Comparison of ENCODE assay signal across 9 cellular contexts in the genomic region with DNA sequence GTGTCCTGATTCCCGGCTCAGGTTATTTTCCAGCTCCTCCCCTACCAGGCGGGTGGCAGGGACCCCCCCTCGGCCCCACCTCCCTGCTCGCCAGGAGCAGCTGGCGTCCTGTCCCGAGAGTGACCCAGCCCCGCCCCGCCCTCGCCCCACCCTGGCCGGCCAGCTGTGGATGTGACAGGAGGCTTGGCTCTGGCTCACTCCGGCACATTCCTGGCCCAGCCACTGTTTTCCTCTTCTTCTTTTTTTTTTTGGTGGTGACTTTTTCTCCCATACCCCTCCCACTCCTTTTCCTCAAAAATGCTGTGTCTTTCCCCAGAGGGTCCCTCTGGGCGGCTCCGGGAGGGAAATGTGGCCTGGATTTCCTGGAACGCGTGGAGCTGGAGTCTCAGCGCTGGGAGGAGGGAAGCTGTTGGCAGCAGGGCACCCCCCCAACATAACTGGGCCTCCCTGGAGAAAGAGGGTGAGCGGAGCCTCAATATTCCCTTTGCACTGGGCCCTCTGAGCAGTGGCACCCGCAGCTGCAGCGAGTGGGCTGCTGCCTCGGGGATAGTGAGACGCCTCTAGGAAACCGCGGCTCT. TPM values are rescaled to one million over a fixed set of nuclear protein-coding genes. Genes with fewer than 3 reads are reported as not detected.
A peak's percentile ranks its signal among the peaks of the same experiment; 100 is the strongest.
DNase-seq lines count a peak whose midpoint lies in the region; ATAC-seq lines count a peak whose summit lies in the region.
"Had no signal": no experiment of that assay in that cellular context is flagged by ENCODE, and none has a peak within 500 bp of the region (broad histone marks: within the 10 kb centered on the region; RNA-seq: fewer than 3 reads in every experiment).

No MANE protein-coding gene starts in this region.

- intact Hi-C loops in Right ventricle myocardium superior (cut with DNase I) = no loop called here

- H3K4me2 ChIP-seq in trophoblast cell (ENCODE audit: low read length) = no peak overlapping the region

- H2BK5ac ChIP-seq in trophoblast cell (ENCODE audit: low read depth, low read length, poor library complexity) = no peak overlapping the region

- no peak overlapping the region for H4K8ac ChIP-seq in trophoblast cell (ENCODE audit: low read depth, low read length)

- no peak overlapping the region for H3K9ac ChIP-seq in trophoblast cell (ENCODE audit: low read length)

- WGBS in trophoblast cell (ENCODE audit: extremely low coverage, insufficient coverage, insufficient read length) = no CpG with 5 or more reads among the region's 23 CpGs

- no peak overlapping the region for H3K4me3 ChIP-seq in trophoblast cell (ENCODE audit: low read depth, low read length)

- no peak overlapping the region for H2AFZ ChIP-seq in trophoblast cell (ENCODE audit: insufficient read depth, low read length, poor library complexity)

- H2BK120ac ChIP-seq in trophoblast cell (ENCODE audit: insufficient read depth, low read length, poor library complexity) = no peak overlapping the region

- H2AK5ac ChIP-seq in trophoblast cell (ENCODE audit: low read length) = no peak overlapping the region

- peak; percentile 18 for DNase-seq in EH (ENCODE audit: low read depth)
- peak; percentile 39 for DNase-seq in RPMI8226
- DNase-seq in Right ventricle myocardium superior = peak; percentile 89
- peak; percentile 19 for DNase-seq in trophoblast cell
- DNase-seq in activated naive CD4-positive, alpha-beta T cell (lab: John Stamatoyannopoulos, UW) = no peak
- DNase-seq: NCI-H2029 treated with DMSO at 0.1 percent for 48 hours had no signal

- H2BK12ac ChIP-seq in trophoblast cell (ENCODE audit: low read length) = no peak overlapping the region

- no peak overlapping the region for H3K18ac ChIP-seq in trophoblast cell (ENCODE audit: low read length)

- peaks cover 21 to 26% of the 10 kb centered on the region in 2 experiments for H3K4me1 ChIP-seq in trophoblast cell (ENCODE audit: control insufficient read depth in 1 of 2, insufficient read depth in 2 of 2, low read length in 2 of 2)

- H3K23ac ChIP-seq in trophoblast cell (ENCODE audit: low read length) = no peak overlapping the region

- ATAC-seq in Right ventricle myocardium superior (ENCODE audit: poor library complexity) (peak; percentile 79), GM18517 (IDR thresholded peaks at IDR 0.05; ENCODE audit: unreplicated experiment) (no peak), GM21619 (IDR thresholded peaks at IDR 0.05; ENCODE audit: unreplicated experiment) (no peak), GM18502 (IDR thresholded peaks at IDR 0.05; ENCODE audit: poor library complexity, unreplicated experiment) (no peak)

- no peak overlapping the region for H3K14ac ChIP-seq in trophoblast cell (ENCODE audit: low read length)

- H3K79me1 ChIP-seq in trophoblast cell (ENCODE audit: low read length) = no peaks in the 10 kb centered on the region

- H3K27ac ChIP-seq in trophoblast cell (ENCODE audit: low read depth, low read length) = no peak overlapping the region

- no peak overlapping the region for H3K4ac ChIP-seq in trophoblast cell (ENCODE audit: low read depth, low read length)

- no peak overlapping the region for H4K12ac ChIP-seq in trophoblast cell (ENCODE audit: low read depth, low read length)

- H3K9me3 ChIP-seq in trophoblast cell (ENCODE audit: insufficient read depth, low read depth, low read length) = peaks cover 2% of the 10 kb centered on the region

- no peaks in the 10 kb centered on the region for H3K27me3 ChIP-seq in trophoblast cell (ENCODE audit: insufficient read depth, low read length)

- no peak overlapping the region for H4K91ac ChIP-seq in trophoblast cell (ENCODE audit: low read depth, low read length)

- no peaks in the 10 kb centered on the region for H3K79me2 ChIP-seq in trophoblast cell (ENCODE audit: control insufficient read depth, insufficient read depth, low read length, poor library complexity)

- no peaks in the 10 kb centered on the region for H3K36me3 ChIP-seq in trophoblast cell (ENCODE audit: control insufficient read depth in 1 of 2, insufficient read depth in 2 of 2, low read length in 2 of 2)

RNA-seq across cellular contexts. Expression of a gene that starts 28.3 kb away (rescaled TPM):
- 103 TPM for total RNA-seq in Right ventricle myocardium superior
- polyA plus RNA-seq in trophoblast cell (2013) = 150 and 154 TPM in 2 replicates

RNA-seq across cellular contexts. Expression of a gene that starts 38.3 kb away (rescaled TPM):
- total RNA-seq in Right ventricle myocardium superior = 13.4 TPM
- polyA plus RNA-seq in trophoblast cell (2013) = 1.1 and 1.3 TPM in 2 replicates

Comparison
In these comparisons a context has a peak if more than half of its experiments do, and no peak if none do; other contexts are left out.
1. DNase-seq: peak in EH (single experiment), RPMI8226 (single experiment), Right ventricle myocardium superior (single experiment) and trophoblast cell (2 of 2); none in activated naive CD4-positive, alpha-beta T cell (0 of 4).